ENCODE assay signal across 23 cellular contexts in genomic region chr14:71418591-71419245, GRCh38.
DNase-seq lines count a peak whose midpoint lies in the region; ATAC-seq and TF ChIP-seq lines count a peak whose summit lies in the region.
"Had no signal": no experiment of that assay in that cellular context is flagged by ENCODE, and none has a peak within 500 bp of the region (broad histone marks: within the 10 kb centered on the region; RNA-seq: fewer than 3 reads in every experiment).

No MANE protein-coding gene starts in this region.

- H3K4me1 ChIP-seq in IMR-90 (ENCODE audit: control insufficient read depth, insufficient read depth, low read length): peaks cover 7% of the 10 kb centered on the region
- H3K4me1 ChIP-seq in neutrophil (ENCODE audit: control insufficient read depth in 1 of 2, insufficient read depth in 1 of 2, low read depth in 1 of 2, low read length in 1 of 2): no peaks in the 10 kb centered on the region
- H3K4me1 ChIP-seq: body of pancreas, gastrocnemius medialis had no signal

- H3K27me3 ChIP-seq in IMR-90 (ENCODE audit: control insufficient read depth, insufficient read depth, low read length): no peaks in the 10 kb centered on the region
- no peaks in the 10 kb centered on the region for H3K27me3 ChIP-seq in neutrophil
- H3K27me3 ChIP-seq: adrenal gland, body of pancreas, gastrocnemius medialis, hepatocyte had no signal

- H2BK15ac ChIP-seq in IMR-90 (ENCODE audit: low read depth, low read length): no peak overlapping the region

- peak overlapping the region; percentile 11; the same call in 1 of the 2 replicates for H4K5ac ChIP-seq in IMR-90 (ENCODE audit: low read depth, low read length)

- H3K9me3 Mint-ChIP-seq in CD14-positive monocyte: peaks cover 0 to 3% (median 0%) of the 10 kb centered on the region in 7 donors
- no peaks in the 10 kb centered on the region for H3K9me3 Mint-ChIP-seq in activated B cell treated with CpG ODN at 0.5 μM for 24 hours
- H3K9me3 Mint-ChIP-seq: activated naive CD4-positive, alpha-beta T cell treated with anti-CD3 and anti-CD28 coated beads, Interleukin-2, amount 10 ng/mL, durations not matched to agents 7 days and 5 days; natural killer cell treated with Interleukin-12 subunit alpha and Interleukin-12 subunit beta and Interleukin-15 and Interleukin-18, amount 100 ng/mL, for 72 hours had no signal

- no peak overlapping the region for H4K91ac ChIP-seq in IMR-90 (ENCODE audit: insufficient read depth, low read depth, low read length)

- H3K4me3 ChIP-seq in IMR-90 (ENCODE audit: insufficient read depth, low read depth, low read length) (no peak overlapping the region), neutrophil (ENCODE audit: low read depth in 1 of 2, low read length in 1 of 2) (no peak overlapping the region)
- H3K4me3 ChIP-seq: adrenal gland, body of pancreas, gastrocnemius medialis, hepatocyte, mucosa of descending colon had no signal

- no peak overlapping the region for H3K27ac ChIP-seq in IMR-90 (ENCODE audit: insufficient read depth, low read length)
- peak overlapping the region; percentile 42 for H3K27ac ChIP-seq in neutrophil
- H3K27ac ChIP-seq: body of pancreas, gastrocnemius medialis, hepatocyte had no signal

- dilution Hi-C loops in IMR-90 (cut with HindIII; ENCODE audit: low sequenced_read_pairs, unreplicated experiment): no loop called here

- intact Hi-C loops in CD14-positive monocyte (cut with micrococcal nuclease): loop anchor here in 1 of 2 donors (10.0 kb wide), 1 partner anchor 274 kb away; no protein-coding TSS in a partner anchor
- intact Hi-C loops in IMR-90 (cut with micrococcal nuclease): no loop called here
- intact Hi-C loops in activated B cell treated with CpG ODN at 0.5 μM for 24 hours (cut with micrococcal nuclease): no loop called here
- intact Hi-C loops in left cardiac atrium (cut with DNase I): no loop called here

- H3K79me1 ChIP-seq in IMR-90 (ENCODE audit: low read depth in 1 of 2, low read length in 2 of 2): peaks cover 27 to 50% of the 10 kb centered on the region in 2 experiments

- WGBS in IMR-90 (ENCODE audit: extremely low coverage in 2 of 2, insufficient read length in 1 of 2), 2 experiments: 100% methylated on average over 1 of the region's 9 CpGs; no CpG with 5 or more reads in 1 of the 2 experiments

- no peak for ATAC-seq in IMR-90 (ENCODE audit: low read depth)
- peak; percentile 18 for ATAC-seq in activated B cell treated with CpG ODN at 0.5 μM for 24 hours (ENCODE audit: low read depth)
- ATAC-seq in left cardiac atrium: no peak
- ATAC-seq: body of pancreas; gastrocnemius medialis; mucosa of descending colon; natural killer cell treated with Interleukin-12 subunit alpha and Interleukin-12 subunit beta and Interleukin-15 and Interleukin-18, amount 100 ng/mL, for 72 hours had no signal

- H3K18ac ChIP-seq in IMR-90 (ENCODE audit: low read depth, low read length): no peak overlapping the region

- H3K36me3 Mint-ChIP-seq in CD14-positive monocyte (peaks cover 43 to 50% of the 10 kb centered on the region in 2 donors), activated B cell treated with CpG ODN at 0.5 μM for 24 hours (ENCODE audit: low read depth) (peaks cover 61% of the 10 kb centered on the region)

- TF ChIP-seq RAD21 in IMR-90 (IDR thresholded peaks at IDR 0.05; ENCODE audit: low read length): no peak

- H3K4ac ChIP-seq in IMR-90 (ENCODE audit: low read depth, low read length): no peak overlapping the region

- peaks cover 3% of the 10 kb centered on the region; the same call in 1 of the 2 replicates for H3K9me1 ChIP-seq in IMR-90 (ENCODE audit: insufficient read depth, low read length)

- H2AK5ac ChIP-seq in IMR-90 (ENCODE audit: low read depth, low read length): 0 out of 2 replicates have a peak overlapping the region, but pooled peaks have one; percentile 24

- no peak overlapping the region for H2BK20ac ChIP-seq in IMR-90 (ENCODE audit: low read depth, low read length)

- no peak overlapping the region for H4K8ac ChIP-seq in IMR-90 (ENCODE audit: low read depth in 2 of 2, low read length in 2 of 2)

- H2AFZ ChIP-seq in IMR-90 (replicated peaks; ENCODE audit: low read length, poor library complexity): no peak overlapping the region
- H2AFZ ChIP-seq: hepatocyte had no signal

- CTCF ChIA-PET in IMR-90 (lab: Yijun Ruan, JAX) (no interaction called here), activated B cell treated with CpG ODN at 0.5 μM for 24 hours (lab: Charles Lee) (interaction anchor here (0.6 kb wide), 1 partner anchor 15 kb away, joined by 3 read pairs; no protein-coding TSS in a partner anchor)

- POLR2A ChIA-PET in IMR-90 (lab: Charles Lee; ENCODE audit: unreplicated experiment) (no interaction called here), activated B cell treated with CpG ODN at 0.5 μM for 24 hours (lab: Charles Lee) (interaction anchor here (0.7 kb wide), 1 partner anchor 29 kb away, joined by 3 read pairs; no protein-coding TSS in a partner anchor)

- no peaks in the 10 kb centered on the region for H3K9me3 ChIP-seq in IMR-90 (ENCODE audit: control insufficient read depth, insufficient read depth, low read length)
- no peaks in the 10 kb centered on the region for H3K9me3 ChIP-seq in neutrophil
- H3K9me3 ChIP-seq: body of pancreas, gastrocnemius medialis, mucosa of descending colon had no signal

- no peak overlapping the region for H3K23ac ChIP-seq in IMR-90 (ENCODE audit: low read depth, low read length)

- no peak for DNase-seq in CD14-positive monocyte (ENCODE audit: low spot score)
- no peak for DNase-seq in IMR-90
- no peak for DNase-seq in activated B cell treated with CpG ODN at 0.5 μM for 24 hours
- DNase-seq in activated T-cell treated with anti-CD3 and anti-CD28 coated beads, Interleukin-2, amount 50 U/mL, for 48 hours: no peak
- DNase-seq in T1000 (lab: John Stamatoyannopoulos, UW): no peak
- no peak for DNase-seq in left cardiac atrium
- no peak for DNase-seq in RKO (ENCODE audit: low spot score)
- DNase-seq: activated CD4-positive, alpha-beta T cell treated with anti-CD3 and anti-CD28 coated beads, Interleukin-2, amount 50 U/mL, for 48 hours; activated naive CD4-positive, alpha-beta T cell treated with anti-CD3 and anti-CD28 coated beads, Interleukin-2, amount 10 ng/mL, durations not matched to agents 7 days and 5 days; body of pancreas; CD4-positive, CD25-positive, alpha-beta regulatory T cell; gastrocnemius medialis; H7; kidney glomerular epithelial cell; mucosa of descending colon; NCI-H1436 treated with DMSO at 0.1 percent for 48 hours; NCI-H774; stimulated activated CD4-positive, alpha-beta T cell treated with anti-CD3 and anti-CD28 coated beads, Interleukin-4, amount 100 ng/mL, for 24 hours; T-helper 9 cell had no signal

- H3K56ac ChIP-seq in IMR-90 (ENCODE audit: extremely low read depth, insufficient read depth, low read length): no peak overlapping the region

- no peaks in the 10 kb centered on the region; the same call in 1 of the 2 replicates for H3K36me3 ChIP-seq in IMR-90 (ENCODE audit: control insufficient read depth, insufficient read depth, low read length)
- H3K36me3 ChIP-seq in neutrophil: no peaks in the 10 kb centered on the region
- H3K36me3 ChIP-seq: adrenal gland, gastrocnemius medialis had no signal

- no peak overlapping the region for H2BK5ac ChIP-seq in IMR-90 (ENCODE audit: low read depth, low read length, poor library complexity, severe bottlenecking)

- H2BK120ac ChIP-seq in IMR-90 (ENCODE audit: low read depth, low read length): no peak overlapping the region

- H3K27me3 Mint-ChIP-seq in CD14-positive monocyte (ENCODE audit: low read depth in 3 of 3): peaks cover 0 to 1% (median 0%) of the 10 kb centered on the region in 3 donors
- no peaks in the 10 kb centered on the region for H3K27me3 Mint-ChIP-seq in activated B cell treated with CpG ODN at 0.5 μM for 24 hours
- H3K27me3 Mint-ChIP-seq: activated naive CD4-positive, alpha-beta T cell treated with anti-CD3 and anti-CD28 coated beads, Interleukin-2, amount 10 ng/mL, durations not matched to agents 7 days and 5 days; CD4-positive, CD25-positive, alpha-beta regulatory T cell; natural killer cell treated with Interleukin-12 subunit alpha and Interleukin-12 subunit beta and Interleukin-15 and Interleukin-18, amount 100 ng/mL, for 72 hours had no signal

- H3K27ac Mint-ChIP-seq in CD14-positive monocyte: peak overlapping the region in 4 of 7 donors; percentile 31 to 83 (median 54)
- H3K27ac Mint-ChIP-seq in activated B cell treated with CpG ODN at 0.5 μM for 24 hours: no peak overlapping the region
- H3K27ac Mint-ChIP-seq: activated naive CD4-positive, alpha-beta T cell treated with anti-CD3 and anti-CD28 coated beads, Interleukin-2, amount 10 ng/mL, durations not matched to agents 7 days and 5 days; natural killer cell treated with Interleukin-12 subunit alpha and Interleukin-12 subunit beta and Interleukin-15 and Interleukin-18, amount 100 ng/mL, for 72 hours had no signal

- H4K20me1 ChIP-seq in IMR-90 (ENCODE audit: insufficient read depth, low read length): no peaks in the 10 kb centered on the region; the same call in 1 of the 2 replicates

- in situ Hi-C loops in IMR-90 (cut with MboI; ENCODE audit: low sequenced_read_pairs): no loop called here

- H3K4me1 Mint-ChIP-seq in CD14-positive monocyte: peaks cover 10% of the 10 kb centered on the region
- H3K4me1 Mint-ChIP-seq in activated B cell treated with CpG ODN at 0.5 μM for 24 hours: peaks cover 14% of the 10 kb centered on the region
- H3K4me1 Mint-ChIP-seq: activated naive CD4-positive, alpha-beta T cell treated with anti-CD3 and anti-CD28 coated beads, Interleukin-2, amount 10 ng/mL, durations not matched to agents 7 days and 5 days had no signal

- no peak overlapping the region for H2AK9ac ChIP-seq in IMR-90 (replicated peaks; ENCODE audit: low read depth, low read length, poor library complexity)

- H3K4me3 Mint-ChIP-seq in CD14-positive monocyte (peak overlapping the region in 1 of 2 donors; percentile 21), activated B cell treated with CpG ODN at 0.5 μM for 24 hours (no peak overlapping the region)
- H3K4me3 Mint-ChIP-seq: activated naive CD4-positive, alpha-beta T cell treated with anti-CD3 and anti-CD28 coated beads, Interleukin-2, amount 10 ng/mL, durations not matched to agents 7 days and 5 days; CD4-positive, CD25-positive, alpha-beta regulatory T cell; natural killer cell treated with Interleukin-12 subunit alpha and Interleukin-12 subunit beta and Interleukin-15 and Interleukin-18, amount 100 ng/mL, for 72 hours had no signal

- no TSS peak for BruUV-seq in IMR-90 (replicated peaks; lab: Mats Ljungman, UMichigan)

- H3K9ac ChIP-seq in IMR-90 (ENCODE audit: low read depth, low read length): no peak overlapping the region

- H3K14ac ChIP-seq in IMR-90 (replicated peaks; ENCODE audit: low read depth, low read length): no peak overlapping the region

- no peak for TF ChIP-seq POLR2A in IMR-90 (IDR thresholded peaks at IDR 0.05; ENCODE audit: low read depth, low read length)

- no peak overlapping the region for H3K4me2 ChIP-seq in IMR-90 (ENCODE audit: low read depth, low read length)
- H3K4me2 ChIP-seq: hepatocyte had no signal

- TF ChIP-seq CTCF in CD14-positive monocyte (IDR thresholded peaks at IDR 0.05): no peak
- TF ChIP-seq CTCF in IMR-90 (conservative IDR thresholded peaks at IDR 0.05; ENCODE audit: low read depth, low read length): no peak
- TF ChIP-seq CTCF in activated B cell treated with CpG ODN at 0.5 μM for 24 hours (IDR thresholded peaks at IDR 0.05): no peak
- no peak for TF ChIP-seq CTCF in neutrophil (IDR thresholded peaks at IDR 0.05)
